ENCODE assay signal across 8 cellular contexts in genomic region chr21:23452384-23453083, GRCh38.
DNase-seq lines count a peak whose midpoint lies in the region; ATAC-seq and TF ChIP-seq lines count a peak whose summit lies in the region.
"Had no signal": no experiment of that assay in that cellular context is flagged by ENCODE, and none has a peak within 500 bp of the region (broad histone marks: within the 10 kb centered on the region; RNA-seq: fewer than 3 reads in every experiment).

No MANE protein-coding gene starts in this region.

- H3K27me3 Mint-ChIP-seq in nephron progenitor cell (ENCODE audit: low read depth, poor library complexity), result no peaks in the 10 kb centered on the region

- no peak for TF ChIP-seq POLR2A in gastroesophageal sphincter (IDR thresholded peaks at IDR 0.05)

- H3K36me3 Mint-ChIP-seq in nephron progenitor cell (ENCODE audit: low read depth), result no peaks in the 10 kb centered on the region

- H3K4me3 ChIP-seq in gastroesophageal sphincter, result no peak overlapping the region

- H3K36me3 ChIP-seq in gastroesophageal sphincter, result no peaks in the 10 kb centered on the region

- TF ChIP-seq CTCF in nephron progenitor cell (IDR thresholded peaks at IDR 0.05) (peak; percentile 63), gastroesophageal sphincter (IDR thresholded peaks at IDR 0.05) (no peak)

- H3K27me3 ChIP-seq in gastroesophageal sphincter, result peaks cover 4% of the 10 kb centered on the region

- WGBS in gastroesophageal sphincter (ENCODE audit: low coverage in 1 of 2), 2 donors, result 48 to 77% methylated on average over 10 to 16 of the region's 19 CpGs

- H3K4me3 Mint-ChIP-seq in nephron progenitor cell, result peak overlapping the region; percentile 51

- H3K4me1 ChIP-seq in gastroesophageal sphincter, result no peaks in the 10 kb centered on the region

- TF ChIP-seq EP300 in gastroesophageal sphincter (IDR thresholded peaks at IDR 0.05), result no peak

- H3K4me1 Mint-ChIP-seq in nephron progenitor cell, result peaks cover 4% of the 10 kb centered on the region

- H3K27ac Mint-ChIP-seq in nephron progenitor cell, result no peak overlapping the region

- H3K27ac ChIP-seq in gastroesophageal sphincter, result no peak overlapping the region
- H3K27ac ChIP-seq: KMS-11 had no signal

- intact Hi-C loops in sciatic nerve (cut with DNase I), result no loop called here

- DNase-seq in RPMI7951 (ENCODE audit: low read depth), result peak; percentile 1
- DNase-seq in nephron progenitor cell, result peak; percentile 59
- no peak for DNase-seq in NCI-H2227 (lab: John Stamatoyannopoulos, UW; ENCODE audit: unreplicated experiment)
- no peak for DNase-seq in sciatic nerve (ENCODE audit: low spot score)

- no peaks in the 10 kb centered on the region for H3K9me3 ChIP-seq in gastroesophageal sphincter

- H3K9me3 Mint-ChIP-seq in nephron progenitor cell, result no peaks in the 10 kb centered on the region

- ATAC-seq in GM18873 (IDR thresholded peaks at IDR 0.05; ENCODE audit: low FRiP score, unreplicated experiment) (peak; percentile 59), HG02763 (IDR thresholded peaks at IDR 0.05; ENCODE audit: unreplicated experiment) (peak; percentile 45), gastroesophageal sphincter (no peak), sciatic nerve (no peak)

Comparison
In these comparisons a context has a peak if more than half of its experiments do, and no peak if none do; other contexts are left out.
1. ATAC-seq: peak in GM18873 (single experiment) and HG02763 (single experiment); none in gastroesophageal sphincter (single experiment) and sciatic nerve (single experiment).
2. DNase-seq: peak in RPMI7951 (single experiment) and nephron progenitor cell (single experiment); none in NCI-H2227 (single experiment) and sciatic nerve (single experiment).